In genomic region chr12:48031135-48031960, GRCh38 we compare ENCODE assay signal across 19 cellular contexts. TPM values are rescaled to one million over a fixed set of nuclear protein-coding genes. Genes with fewer than 3 reads are reported as not detected.
"Had no signal": no experiment of that assay in that cellular context is flagged by ENCODE, and none has a peak within 500 bp of the region (broad histone marks: within the 10 kb centered on the region; RNA-seq: fewer than 3 reads in every experiment).

No MANE protein-coding gene starts in this region.

- H3K27ac ChIP-seq: coronary artery, left lung, pancreas, testis had no signal

- ATAC-seq: left lung, pancreas had no signal

- H3K36me3 ChIP-seq: left lung, pancreas had no signal

- H3K9me3 ChIP-seq: left lung, pancreas, testis had no signal

- H3K4me1 ChIP-seq: left lung, pancreas had no signal

- FAIRE-seq: keratinocyte, pancreas, TTC549 had no signal

- H3K4me3 ChIP-seq: coronary artery, left lung, pancreas, testis had no signal

- DNase-seq: activated CD4-positive, alpha-beta T cell treated with anti-CD3 and anti-CD28 coated beads, Interleukin-2, amount 10 ng/mL, durations not matched to agents 7 days and 5 days; activated CD4-positive, CD25-positive, alpha-beta regulatory T cell; activated CD8-positive, alpha-beta memory T cell treated with anti-CD3 and anti-CD28 coated beads for 24 hours; activated naive CD4-positive, alpha-beta T cell treated with anti-CD3 and anti-CD28 coated beads for 36 hours; central memory CD4-positive, alpha-beta T cell; effector CD8-positive, alpha-beta T cell; erythroblast; glutamatergic neuron; left lung; pancreas; retina; stimulated activated CD4-positive, alpha-beta T cell treated with anti-CD3 and anti-CD28 coated beads, Interleukin-15, amount 100 ng/mL, for 24 hours; stimulated activated CD4-positive, alpha-beta T cell treated with anti-CD3 and anti-CD28 coated beads, Interleukin-4, amount 100 ng/mL, for 24 hours; T-helper 2 cell; testis had no signal

- H3K27me3 ChIP-seq: left lung, pancreas, testis had no signal

RNA-seq across cellular contexts. Expression of gene COL2A1, which starts 27.1 kb away (rescaled TPM):
- total RNA-seq: activated CD4-positive, alpha-beta T cell treated with anti-CD3 and anti-CD28 coated beads, Interleukin-2, amount 10 ng/mL, durations not matched to agents 7 days and 5 days; activated naive CD4-positive, alpha-beta T cell treated with anti-CD3 and anti-CD28 coated beads for 36 hours had no signal
- polyA plus RNA-seq: urinary bladder had no signal
